15 cellular contexts compared by ENCODE assay signal in genomic region chr10:131845505-131846223, GRCh38.
"Had no signal": no experiment of that assay in that cellular context is flagged by ENCODE, and none has a peak within 500 bp of the region (broad histone marks: within the 10 kb centered on the region; RNA-seq: fewer than 3 reads in every experiment).

No MANE protein-coding gene starts in this region.

- H3K27me3 Mint-ChIP-seq: activated B cell treated with CpG ODN at 0.5 μM for 24 hours; activated CD4-positive, alpha-beta T cell treated with anti-CD3 and anti-CD28 coated beads, Interleukin-2, amount 10 ng/mL, durations not matched to agents 7 days and 5 days; activated CD8-positive, alpha-beta memory T cell treated with anti-CD3 and anti-CD28 coated beads, Interleukin-2, amount 10 ng/mL, durations not matched to agents 7 days and 5 days; stimulated activated naive CD8-positive, alpha-beta T cell treated with anti-CD3 and anti-CD28 coated beads, Interleukin-15, Interleukin-2, amounts not matched to agents 100 ng/mL and 50 ng/mL, for 24 hours had no signal

- H3K4me3 ChIP-seq: cardiac muscle cell, colonic mucosa, gastroesophageal sphincter, vagina had no signal

- ATAC-seq: activated CD8-positive, alpha-beta memory T cell treated with anti-CD3 and anti-CD28 coated beads, Interleukin-2, amount 10 ng/mL, durations not matched to agents 7 days and 5 days; activated T-cell treated with anti-CD3 and anti-CD28 coated beads, Interleukin-2, amount 50 U/mL, for 72 hours; gastroesophageal sphincter; naive thymus-derived CD4-positive, alpha-beta T cell; T-helper 17 cell had no signal

- H3K9me3 Mint-ChIP-seq: activated B cell treated with CpG ODN at 0.5 μM for 24 hours; activated CD4-positive, alpha-beta T cell treated with anti-CD3 and anti-CD28 coated beads, Interleukin-2, amount 10 ng/mL, durations not matched to agents 7 days and 5 days; stimulated activated naive CD8-positive, alpha-beta T cell treated with anti-CD3 and anti-CD28 coated beads, Interleukin-15, Interleukin-2, amounts not matched to agents 100 ng/mL and 50 ng/mL, for 24 hours had no signal

- H3K27ac ChIP-seq: cardiac muscle cell, colonic mucosa, epithelial cell of prostate, gastroesophageal sphincter, vagina had no signal

- H3K36me3 Mint-ChIP-seq: activated CD8-positive, alpha-beta memory T cell treated with anti-CD3 and anti-CD28 coated beads, Interleukin-2, amount 10 ng/mL, durations not matched to agents 7 days and 5 days; naive thymus-derived CD4-positive, alpha-beta T cell had no signal

- H3K27me3 ChIP-seq: cardiac muscle cell, colonic mucosa, vagina had no signal

- DNase-seq: activated B cell treated with CpG ODN at 0.5 μM for 24 hours; activated CD4-positive, alpha-beta T cell treated with anti-CD3 and anti-CD28 coated beads, Interleukin-2, amount 10 ng/mL, durations not matched to agents 7 days and 5 days; activated CD8-positive, alpha-beta memory T cell treated with anti-CD3 and anti-CD28 coated beads, Interleukin-2, amount 10 ng/mL, durations not matched to agents 7 days and 5 days; activated naive CD4-positive, alpha-beta T cell; activated T-cell treated with anti-CD3 and anti-CD28 coated beads, Interleukin-2, amount 50 U/mL, for 72 hours; colonic mucosa; effector memory CD4-positive, alpha-beta T cell; stimulated activated CD4-positive, alpha-beta T cell treated with anti-CD3 and anti-CD28 coated beads, Interleukin-4, amount 100 ng/mL, for 24 hours; T-helper 17 cell had no signal

- H3K27ac Mint-ChIP-seq: activated B cell treated with CpG ODN at 0.5 μM for 24 hours; activated CD4-positive, alpha-beta T cell treated with anti-CD3 and anti-CD28 coated beads, Interleukin-2, amount 10 ng/mL, durations not matched to agents 7 days and 5 days; activated CD8-positive, alpha-beta memory T cell treated with anti-CD3 and anti-CD28 coated beads, Interleukin-2, amount 10 ng/mL, durations not matched to agents 7 days and 5 days; activated T-cell treated with anti-CD3 and anti-CD28 coated beads, Interleukin-2, amount 50 U/mL, for 72 hours; naive thymus-derived CD4-positive, alpha-beta T cell; stimulated activated naive CD8-positive, alpha-beta T cell treated with anti-CD3 and anti-CD28 coated beads, Interleukin-15, Interleukin-2, amounts not matched to agents 100 ng/mL and 50 ng/mL, for 24 hours; T-helper 17 cell had no signal

- H3K9me3 ChIP-seq: colonic mucosa, gastroesophageal sphincter, vagina had no signal

- H3K4me1 ChIP-seq: colonic mucosa, gastroesophageal sphincter, vagina had no signal

- H3K4me3 Mint-ChIP-seq: activated B cell treated with CpG ODN at 0.5 μM for 24 hours; activated CD4-positive, alpha-beta T cell treated with anti-CD3 and anti-CD28 coated beads, Interleukin-2, amount 10 ng/mL, durations not matched to agents 7 days and 5 days; activated CD8-positive, alpha-beta memory T cell treated with anti-CD3 and anti-CD28 coated beads, Interleukin-2, amount 10 ng/mL, durations not matched to agents 7 days and 5 days; activated T-cell treated with anti-CD3 and anti-CD28 coated beads, Interleukin-2, amount 50 U/mL, for 72 hours; naive thymus-derived CD4-positive, alpha-beta T cell; stimulated activated naive CD8-positive, alpha-beta T cell treated with anti-CD3 and anti-CD28 coated beads, Interleukin-15, Interleukin-2, amounts not matched to agents 100 ng/mL and 50 ng/mL, for 24 hours; T-helper 17 cell had no signal

- H3K36me3 ChIP-seq: cardiac muscle cell, colonic mucosa, gastroesophageal sphincter, vagina had no signal

- H3K4me1 Mint-ChIP-seq: activated B cell treated with CpG ODN at 0.5 μM for 24 hours; activated CD4-positive, alpha-beta T cell treated with anti-CD3 and anti-CD28 coated beads, Interleukin-2, amount 10 ng/mL, durations not matched to agents 7 days and 5 days; activated CD8-positive, alpha-beta memory T cell treated with anti-CD3 and anti-CD28 coated beads, Interleukin-2, amount 10 ng/mL, durations not matched to agents 7 days and 5 days; naive thymus-derived CD4-positive, alpha-beta T cell; T-helper 17 cell had no signal
